In the genomic region with DNA sequence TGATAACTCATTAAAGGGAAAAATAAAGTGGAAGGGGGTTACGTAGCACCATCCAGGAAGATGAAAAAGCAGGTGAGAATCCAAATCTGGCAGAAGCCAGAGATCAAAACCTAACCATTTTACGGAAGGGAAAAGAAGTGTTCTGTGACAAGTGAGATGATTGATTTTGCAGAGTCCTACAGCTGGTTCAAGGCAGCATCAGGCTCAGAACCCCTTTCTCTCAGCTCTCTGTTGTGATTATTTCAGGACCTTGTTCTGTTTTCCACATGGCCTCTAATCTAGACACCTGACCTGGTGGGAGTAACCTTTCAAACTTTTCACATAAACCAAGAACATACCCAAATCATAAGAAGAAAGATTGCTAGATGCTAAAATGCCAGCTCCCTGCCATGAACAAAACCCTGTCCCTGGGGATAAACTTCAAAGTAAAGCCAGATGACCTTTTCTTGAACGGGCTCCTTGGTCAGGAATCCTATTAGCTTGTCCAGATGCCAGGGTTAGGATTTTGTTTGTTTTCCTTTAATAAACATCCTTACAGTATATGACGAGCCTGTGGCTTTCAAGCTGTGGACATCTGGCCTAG, we compare ENCODE assay signal across 8 cellular contexts. TPM values are rescaled to one million over a fixed set of nuclear protein-coding genes. Genes with fewer than 3 reads are reported as not detected.
DNase-seq lines count a peak whose midpoint lies in the region; TF ChIP-seq lines count a peak whose summit lies in the region.

No MANE protein-coding gene starts in this region.

- H3K4me3 ChIP-seq in DOHH2 (ENCODE audit: low read length) (peak overlapping the region; percentile 24; the same call in 1 of the 2 replicates), MM.1S (ENCODE audit: low read length) (peak overlapping the region; percentile 12; the same call in 1 of the 2 replicates), prostate gland (no peak overlapping the region)

- peak overlapping the region; percentile 97 for H3K9ac ChIP-seq in MM.1S (ENCODE audit: low read length)

- WGBS in prostate gland, result 36% methylated on average over 4 of the region's 4 CpGs

- H3K27ac ChIP-seq in DOHH2 (ENCODE audit: low read depth, low read length) (peak overlapping the region; percentile 37), MM.1S (ENCODE audit: low read length) (peak overlapping the region; percentile 93), cingulate gyrus (ENCODE audit: low read depth, low read length) (peak overlapping the region; percentile 29), prostate gland (peak overlapping the region; percentile 42 to 45)

- no peak for TF ChIP-seq POLR2A in prostate gland (IDR thresholded peaks at IDR 0.05)

- H3K4me1 ChIP-seq in DOHH2 (ENCODE audit: control insufficient read depth, low read length), result peaks cover 41% of the 10 kb centered on the region
- H3K4me1 ChIP-seq in MM.1S (ENCODE audit: low read length), result peaks cover 60% of the 10 kb centered on the region
- no peaks in the 10 kb centered on the region for H3K4me1 ChIP-seq in prostate gland (replicated peaks)

- no peaks in the 10 kb centered on the region for H3K36me3 ChIP-seq in DOHH2 (ENCODE audit: control insufficient read depth, low read length)
- peaks cover 44% of the 10 kb centered on the region for H3K36me3 ChIP-seq in MM.1S (replicated peaks; ENCODE audit: insufficient read depth, low read length)
- H3K36me3 ChIP-seq in prostate gland, result no peaks in the 10 kb centered on the region

- H3K9me2 ChIP-seq in DOHH2 (replicated peaks; ENCODE audit: control insufficient read depth, low read length), result no peaks in the 10 kb centered on the region
- no peaks in the 10 kb centered on the region for H3K9me2 ChIP-seq in MM.1S (replicated peaks; ENCODE audit: insufficient read depth, low read length)

- peak overlapping the region; percentile 56 for H3K4me2 ChIP-seq in DOHH2 (ENCODE audit: low read length)
- peak overlapping the region; percentile 96 for H3K4me2 ChIP-seq in MM.1S (ENCODE audit: low read depth, low read length)

- H3F3A ChIP-seq in DOHH2 (ENCODE audit: control insufficient read depth, insufficient read depth) (peaks cover 7% of the 10 kb centered on the region), MM.1S (ENCODE audit: insufficient read depth, low read length) (peaks cover 100% of the 10 kb centered on the region)

- TF ChIP-seq CTCF in DOHH2 (IDR thresholded peaks at IDR 0.05; ENCODE audit: low read depth, low read length, poor library complexity, severe bottlenecking), result no peak
- TF ChIP-seq CTCF in MM.1S (IDR thresholded peaks at IDR 0.05; ENCODE audit: low read length), result no peak
- TF ChIP-seq CTCF in prostate gland (IDR thresholded peaks at IDR 0.05), result no peak

- no peak overlapping the region for H2AFZ ChIP-seq in MM.1S (ENCODE audit: low read length)

- H3K27me3 ChIP-seq in DOHH2 (ENCODE audit: control insufficient read depth, low read length) (peaks cover 49% of the 10 kb centered on the region), MM.1S (replicated peaks; ENCODE audit: insufficient read depth, low read length) (no peaks in the 10 kb centered on the region), prostate gland (replicated peaks; ENCODE audit: insufficient read depth) (no peaks in the 10 kb centered on the region)

- H4K20me1 ChIP-seq in DOHH2 (ENCODE audit: control insufficient read depth, insufficient read depth, low read depth, low read length) (no peaks in the 10 kb centered on the region), MM.1S (ENCODE audit: insufficient read depth, low read length) (peaks cover 73% of the 10 kb centered on the region)

- DNase-seq in MM.1S (no peak), prostate gland (ENCODE audit: low spot score) (no peak), 8988T (no peak), NCI-H2227 treated with DMSO at 0.1 percent for 48 hours (lab: John Stamatoyannopoulos, UW) (no peak), NCI-H187 (lab: John Stamatoyannopoulos, UW) (no peak), GM19238 (ENCODE audit: insufficient read length, low spot score) (no peak)

- H3K79me2 ChIP-seq in DOHH2 (ENCODE audit: control insufficient read depth, low read length), result no peaks in the 10 kb centered on the region
- peaks cover 100% of the 10 kb centered on the region for H3K79me2 ChIP-seq in MM.1S (ENCODE audit: low read length)

- no peaks in the 10 kb centered on the region for H3K9me3 ChIP-seq in DOHH2 (ENCODE audit: control insufficient read depth, insufficient read depth, low read length)
- no peaks in the 10 kb centered on the region for H3K9me3 ChIP-seq in MM.1S (replicated peaks; ENCODE audit: insufficient read depth, low read length)
- H3K9me3 ChIP-seq in prostate gland, result no peaks in the 10 kb centered on the region

- intact Hi-C loops in prostate gland (cut with DNase I), result loop anchor here (5.0 kb wide), 2 partner anchors 64 to 146 kb away; a partner anchor contains a TSS

RNA-seq across cellular contexts. Expression of a gene that starts 5.9 kb away (rescaled TPM):
- 10 to 100 TPM in 1 of 2 donors, 1 to 10 TPM in 1; 6.9 to 33.1 TPM for total RNA-seq in prostate gland

Comparison
In these comparisons a context has a peak if more than half of its experiments do, and no peak if none do; other contexts are left out.
1. H3K27ac ChIP-seq: peak in every context shown above with its lines; median percentile 93 in MM.1S; 44 in prostate gland; 37 in DOHH2; 29 in cingulate gyrus.
2. H3K4me3 ChIP-seq: peak in DOHH2 (single experiment) and MM.1S (single experiment); none in prostate gland (0 of 2).